In the genomic region with DNA sequence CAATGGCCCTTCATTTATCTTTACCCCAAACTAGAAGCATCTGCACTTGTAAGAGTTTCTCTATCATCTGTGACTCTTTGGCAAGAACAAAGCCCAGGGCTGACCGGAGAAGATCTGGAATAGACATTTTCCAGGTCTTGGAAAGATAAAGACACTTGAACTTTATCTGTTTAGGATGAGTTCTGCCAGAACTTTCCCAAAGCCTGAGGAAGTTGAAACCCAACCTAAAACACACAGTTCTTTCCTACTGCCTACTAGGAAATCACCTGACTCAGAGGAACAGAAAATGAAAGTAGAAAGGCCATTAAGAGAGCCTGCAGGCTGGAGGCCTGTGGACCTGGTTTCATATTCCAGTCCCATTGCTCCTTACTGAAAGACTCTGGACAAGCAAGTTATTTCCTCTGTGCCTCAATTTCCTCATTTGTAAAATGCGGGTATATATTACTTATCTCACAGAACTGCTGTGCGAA, we compare ENCODE assay signal across 8 cellular contexts. TPM values are rescaled to one million over a fixed set of nuclear protein-coding genes. Genes with fewer than 3 reads are reported as not detected.
DNase-seq lines count a peak whose midpoint lies in the region; ATAC-seq and TF ChIP-seq lines count a peak whose summit lies in the region.

No MANE protein-coding gene starts in this region.

- no peaks in the 10 kb centered on the region for H3K27me3 Mint-ChIP-seq in activated naive CD8-positive, alpha-beta T cell

- H3K4me1 ChIP-seq in ACC112 (ENCODE audit: control insufficient read depth, insufficient read depth, low read length, unreplicated experiment) (peaks cover 20% of the 10 kb centered on the region), rectal smooth muscle tissue (ENCODE audit: control insufficient read depth, insufficient read depth, low read length) (peaks cover 14% of the 10 kb centered on the region)

- H3K27me3 ChIP-seq in ACC112 (ENCODE audit: insufficient read depth, low read length): no peaks in the 10 kb centered on the region
- H3K27me3 ChIP-seq in rectal smooth muscle tissue (ENCODE audit: control insufficient read depth, insufficient read depth, low read length): no peaks in the 10 kb centered on the region

- peaks cover 55% of the 10 kb centered on the region for H3K4me1 Mint-ChIP-seq in activated naive CD8-positive, alpha-beta T cell (ENCODE audit: low read depth)

- intact Hi-C loops in Right ventricle myocardium superior (cut with DNase I): no loop called here

- H2AFZ ChIP-seq in ACC112 (ENCODE audit: low read length, unreplicated experiment): peak overlapping the region; percentile 54

- H3K9ac ChIP-seq in rectal smooth muscle tissue (ENCODE audit: low read length): no peak overlapping the region

- peak; percentile 60 for ATAC-seq in HG02759 (IDR thresholded peaks at IDR 0.05; ENCODE audit: unreplicated experiment)
- ATAC-seq in Right ventricle myocardium superior (ENCODE audit: poor library complexity): peak; percentile 51

- peak overlapping the region; percentile 96 for H3K27ac Mint-ChIP-seq in activated naive CD8-positive, alpha-beta T cell

- H3K36me3 Mint-ChIP-seq in activated naive CD8-positive, alpha-beta T cell: peaks cover 8% of the 10 kb centered on the region

- TF ChIP-seq POLR2A in GM15510 (IDR thresholded peaks at IDR 0.05; ENCODE audit: borderline replicate concordance, extremely low read depth, insufficient read length): peak; percentile 52

- peaks cover 60% of the 10 kb centered on the region for H3K79me2 ChIP-seq in ACC112 (ENCODE audit: control insufficient read depth, insufficient read depth, low read length, unreplicated experiment)

- peak overlapping the region; percentile 83 for H3K4me3 ChIP-seq in ACC112 (ENCODE audit: low read depth, low read length)
- H3K4me3 ChIP-seq in rectal smooth muscle tissue (ENCODE audit: low read length): peak overlapping the region; percentile 96

- peak overlapping the region; percentile 77 for H3K27ac ChIP-seq in ACC112 (ENCODE audit: low read depth, low read length)
- peak overlapping the region; percentile 75 for H3K27ac ChIP-seq in rectal smooth muscle tissue (ENCODE audit: low read depth, low read length)

- H3K36me3 ChIP-seq in ACC112 (ENCODE audit: insufficient read depth, low read length) (0 out of 2 replicates have a peak, but pooled peaks cover 3% of the 10 kb centered on the region), rectal smooth muscle tissue (ENCODE audit: control insufficient read depth, insufficient read depth, low read length) (no peaks in the 10 kb centered on the region)

- peak overlapping the region; percentile 97 for H3K4me3 Mint-ChIP-seq in activated naive CD8-positive, alpha-beta T cell

- no peaks in the 10 kb centered on the region for H3K9me3 Mint-ChIP-seq in activated naive CD8-positive, alpha-beta T cell (ENCODE audit: low read depth)

- DNase-seq in NCI-H2029 (lab: John Stamatoyannopoulos, UW): peak; percentile 80
- DNase-seq in Right ventricle myocardium superior: no peak
- no peak for DNase-seq in NCI-H774 (lab: John Stamatoyannopoulos, UW)

RNA-seq across cellular contexts. Expression of a gene that starts 1.4 kb away (rescaled TPM):
- total RNA-seq in Right ventricle myocardium superior: 15.1 TPM

RNA-seq across cellular contexts. Expression of a gene that starts 28.7 kb away (rescaled TPM):
- not detected for total RNA-seq in Right ventricle myocardium superior

RNA-seq across cellular contexts. Expression of a gene that starts 31.4 kb away (rescaled TPM):
- total RNA-seq in Right ventricle myocardium superior: 118 TPM

RNA-seq across cellular contexts. Expression of a gene that starts 35.5 kb away (rescaled TPM):
- total RNA-seq in Right ventricle myocardium superior: 64.8 TPM

RNA-seq across cellular contexts. Expression of a gene that starts 50.6 kb away (rescaled TPM):
- total RNA-seq in Right ventricle myocardium superior: 5.4 TPM
